Comparison of ENCODE assay signal across 28 cellular contexts in genomic region chr2:107437807-107438206, GRCh38.
"Had no signal": no experiment of that assay in that cellular context is flagged by ENCODE, and none has a peak within 500 bp of the region (broad histone marks: within the 10 kb centered on the region; RNA-seq: fewer than 3 reads in every experiment).

No MANE protein-coding gene starts in this region.

- ATAC-seq: activated CD4-positive, alpha-beta T cell treated with anti-CD3 and anti-CD28 coated beads for 36 hours; activated CD8-positive, alpha-beta memory T cell treated with anti-CD3 and anti-CD28 coated beads, Interleukin-2, amount 10 ng/mL, durations not matched to agents 7 days and 5 days; activated CD8-positive, alpha-beta T cell treated with anti-CD3 and anti-CD28 coated beads, Interleukin-2, amount 10 ng/mL, durations not matched to agents 7 days and 5 days; activated naive CD8-positive, alpha-beta T cell treated with anti-CD3 and anti-CD28 coated beads, Interleukin-2, amount 50 U/mL, for 24 hours; body of pancreas; effector memory CD8-positive, alpha-beta T cell; gastroesophageal sphincter had no signal

- H3K4me3 ChIP-seq: adrenal gland, body of pancreas, esophagus muscularis mucosa, gastroesophageal sphincter had no signal

- H3K36me3 ChIP-seq: adrenal gland, esophagus muscularis mucosa, gastroesophageal sphincter had no signal

- H3K27me3 ChIP-seq: adrenal gland, body of pancreas, esophagus muscularis mucosa, gastroesophageal sphincter had no signal

- H3K4me1 ChIP-seq: adrenal gland, body of pancreas, esophagus muscularis mucosa, gastroesophageal sphincter had no signal

- H3K27ac ChIP-seq: adrenal gland, body of pancreas, esophagus muscularis mucosa, gastroesophageal sphincter had no signal

- DNase-seq: activated CD4-positive, alpha-beta memory T cell treated with anti-CD3 and anti-CD28 coated beads for 36 hours; activated CD4-positive, alpha-beta T cell treated with anti-CD3 and anti-CD28 coated beads for 36 hours; activated CD4-positive, alpha-beta T cell treated with anti-CD3 and anti-CD28 coated beads, Interleukin-2, amount 10 ng/mL, durations not matched to agents 24 days and 14 days; activated CD4-positive, CD25-positive, alpha-beta regulatory T cell; activated CD4-positive, CD25-positive, alpha-beta regulatory T cell treated with anti-CD3 and anti-CD28 coated beads, Interleukin-2, amount 50 U/mL, for 72 hours; activated CD8-positive, alpha-beta memory T cell treated with anti-CD3 and anti-CD28 coated beads, Interleukin-2, amount 10 ng/mL, durations not matched to agents 7 days and 5 days; activated CD8-positive, alpha-beta memory T cell treated with anti-CD3 and anti-CD28 coated beads, Interleukin-2, amount 50 U/mL, for 4 hours; activated CD8-positive, alpha-beta T cell treated with anti-CD3 and anti-CD28 coated beads, Interleukin-2, amount 10 ng/mL, durations not matched to agents 7 days and 5 days; activated effector memory CD4-positive, alpha-beta T cell treated with anti-CD3 and anti-CD28 coated beads, Interleukin-2, amount 50 U/mL, for 16 hours; activated naive CD4-positive, alpha-beta T cell treated with anti-CD3 and anti-CD28 coated beads for 36 hours; activated naive CD8-positive, alpha-beta T cell treated with anti-CD3 and anti-CD28 coated beads for 36 hours; activated naive CD8-positive, alpha-beta T cell treated with anti-CD3 and anti-CD28 coated beads, Interleukin-2, amount 50 U/mL, for 24 hours; activated T-cell treated with anti-CD3 and anti-CD28 coated beads, Interleukin-2, amount 50 U/mL, for 1 hour; activated T-cell treated with anti-CD3 and anti-CD28 coated beads, Interleukin-2, amount 50 U/mL, for 48 hours; adrenal gland; amygdala; aorta; body of pancreas; caudate nucleus; cortex of kidney; dermis blood vessel endothelial cell; effector CD4-positive, alpha-beta T cell; effector memory CD8-positive, alpha-beta T cell; erythroblast; foreskin melanocyte; T-helper 2 cell had no signal

- H3K9me3 ChIP-seq: adrenal gland, body of pancreas, esophagus muscularis mucosa, gastroesophageal sphincter had no signal
